1 cellular context compared by ENCODE assay signal in the genomic region with DNA sequence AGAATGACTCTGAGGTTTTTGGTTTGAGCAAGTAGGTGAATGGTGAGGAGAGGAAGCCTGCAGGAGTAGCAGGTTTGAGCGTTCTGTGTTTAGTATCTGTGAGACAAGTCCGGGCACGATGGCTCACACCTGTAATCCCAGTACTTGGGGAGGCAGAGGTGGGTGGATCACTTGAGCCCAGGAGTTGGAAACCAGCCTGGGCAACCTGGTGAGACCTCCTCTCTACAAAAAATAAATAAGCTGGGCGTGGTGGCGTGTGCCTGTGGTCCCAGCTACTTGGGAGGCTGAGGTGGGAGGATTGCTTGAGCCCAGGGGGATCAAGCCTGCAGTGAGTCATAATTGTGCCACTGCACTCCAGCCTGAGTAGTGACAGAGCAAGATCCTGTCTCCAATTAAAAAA.
TF ChIP-seq lines count a peak whose summit lies in the region.

No MANE protein-coding gene starts in this region.

TF ChIP-seq in HCT116, 20 proteins besides CTCF, POLR2A, EP300 and RAD21:
- TF ChIP-seq EZH2phosphoT487 (IDR thresholded peaks at IDR 0.05; ENCODE audit: borderline replicate concordance) (no peak), SP1 (IDR thresholded peaks at IDR 0.05; ENCODE audit: low read depth) (no peak), YY1 (IDR thresholded peaks at IDR 0.05; ENCODE audit: extremely low read depth, insufficient replicate concordance, low read depth, low read length) (no peak), ATF3 (IDR thresholded peaks at IDR 0.05) (no peak), ZFX (IDR thresholded peaks at IDR 0.05) (no peak), ZNF274 (IDR thresholded peaks at IDR 0.05; ENCODE audit: low read depth, low read length) (no peak), POLR2AphosphoS5 (IDR thresholded peaks at IDR 0.05; ENCODE audit: low read depth, low read length) (no peak), SIN3A (IDR thresholded peaks at IDR 0.05; ENCODE audit: low read depth) (no peak), FOSL1 (IDR thresholded peaks at IDR 0.05; ENCODE audit: low read depth) (no peak), ELF1 (IDR thresholded peaks at IDR 0.05; ENCODE audit: borderline replicate concordance, low read depth) (no peak)
